In genomic region chr5:120394259-120394658, GRCh38 we compare ENCODE assay signal across 31 cellular contexts.
DNase-seq lines count a peak whose midpoint lies in the region; ATAC-seq, FAIRE-seq and TF ChIP-seq lines count a peak whose summit lies in the region.
"Had no signal": no experiment of that assay in that cellular context is flagged by ENCODE, and none has a peak within 500 bp of the region (broad histone marks: within the 10 kb centered on the region; RNA-seq: fewer than 3 reads in every experiment).

No MANE protein-coding gene starts in this region.

- no peak overlapping the region for H3K4me2 ChIP-seq in astrocyte (ENCODE audit: low read length)

- TF ChIP-seq CTCF in astrocyte (IDR thresholded peaks at IDR 0.05; ENCODE audit: insufficient read depth, low read depth, low read length) = no peak
- peak; percentile 43 for TF ChIP-seq CTCF in epithelial cell of proximal tubule (conservative IDR thresholded peaks at IDR 0.05; ENCODE audit: low read depth, low read length)
- peak; percentile 33 for TF ChIP-seq CTCF in progenitor cell of endocrine pancreas (IDR thresholded peaks at IDR 0.05; ENCODE audit: unreplicated experiment)
- no peak for TF ChIP-seq CTCF in upper lobe of right lung (IDR thresholded peaks at IDR 0.05)
- no peak for TF ChIP-seq CTCF in psoas muscle (IDR thresholded peaks at IDR 0.05)
- TF ChIP-seq CTCF in omental fat pad (IDR thresholded peaks at IDR 0.05) = no peak

- FAIRE-seq in astrocyte (lab: Jason Lieb, UNC) = peak; percentile 37

- H3K36me3 Mint-ChIP-seq in astrocyte (ENCODE audit: low read depth, unreplicated experiment) (peaks cover 6% of the 10 kb centered on the region), progenitor cell of endocrine pancreas (ENCODE audit: insufficient read depth) (no peaks in the 10 kb centered on the region)

- no peak overlapping the region for H3K9ac ChIP-seq in astrocyte (ENCODE audit: low read length)
- H3K9ac ChIP-seq: GM23248 had no signal

- no peak overlapping the region for H2AFZ ChIP-seq in astrocyte (ENCODE audit: low read depth, low read length)
- H2AFZ ChIP-seq: GM23248 had no signal

- no peaks in the 10 kb centered on the region for H3K27me3 ChIP-seq in astrocyte (ENCODE audit: insufficient read depth, low read length)
- H3K27me3 ChIP-seq in upper lobe of right lung = no peaks in the 10 kb centered on the region
- no peaks in the 10 kb centered on the region for H3K27me3 ChIP-seq in psoas muscle (ENCODE audit: insufficient read depth in 3 of 3, low read length in 2 of 3)
- H3K27me3 ChIP-seq: left lung had no signal

- DNase-seq in DMS53 (lab: John Stamatoyannopoulos, UW) (peak; percentile 5), DMS53 treated with DMSO at 0.1 percent for 48 hours (lab: John Stamatoyannopoulos, UW; ENCODE audit: unreplicated experiment) (no peak), astrocyte (ENCODE audit: low read depth) (no peak), epithelial cell of proximal tubule (ENCODE audit: low read depth) (no peak), progenitor cell of endocrine pancreas (ENCODE audit: low spot score, unreplicated experiment) (no peak), upper lobe of right lung (no peak), psoas muscle (no peak), omental fat pad (ENCODE audit: low spot score) (no peak)
- DNase-seq: activated CD8-positive, alpha-beta memory T cell treated with anti-CD3 and anti-CD28 coated beads, Interleukin-2, amount 50 U/mL, for 48 hours; activated CD8-positive, alpha-beta T cell treated with anti-CD3 and anti-CD28 coated beads for 36 hours; activated naive CD4-positive, alpha-beta T cell treated with Interleukin-2 at 50 U/mL for 16 hours; C1 segment of cervical spinal cord; COR-L47; DMS79; GF-D8; GM23248; Karpas-422; left lung; mesendoderm; MV-4-11; NCI-H1436; NCI-H2081 treated with DMSO at 0.1 percent for 48 hours; NCI-H2227 treated with DMSO at 0.1 percent for 48 hours; NCI-H526; OCI-M1; Right ventricle myocardium superior; stimulated activated naive CD4-positive, alpha-beta T cell had no signal

- H3K4me1 Mint-ChIP-seq in astrocyte (ENCODE audit: low read depth, unreplicated experiment) (no peaks in the 10 kb centered on the region), progenitor cell of endocrine pancreas (ENCODE audit: low read depth) (no peaks in the 10 kb centered on the region)

- ATAC-seq in upper lobe of right lung (no peak), psoas muscle (no peak), omental fat pad (ENCODE audit: low FRiP score) (no peak)
- ATAC-seq: activated CD8-positive, alpha-beta T cell treated with anti-CD3 and anti-CD28 coated beads for 36 hours; left lung had no signal

- no peaks in the 10 kb centered on the region for H3K4me1 ChIP-seq in astrocyte (ENCODE audit: insufficient read depth, low read length)
- H3K4me1 ChIP-seq in upper lobe of right lung = no peaks in the 10 kb centered on the region
- no peaks in the 10 kb centered on the region for H3K4me1 ChIP-seq in psoas muscle
- H3K4me1 ChIP-seq: left lung, prostate gland had no signal

- intact Hi-C loops in upper lobe of right lung (cut with DNase I) (no loop called here), psoas muscle (cut with DNase I) (no loop called here)

- no peaks in the 10 kb centered on the region for H4K20me1 ChIP-seq in astrocyte (ENCODE audit: insufficient read depth, low read length)

- no peaks in the 10 kb centered on the region for H3K9me3 ChIP-seq in astrocyte (ENCODE audit: insufficient read depth, low read depth, low read length)
- H3K9me3 ChIP-seq in upper lobe of right lung = no peaks in the 10 kb centered on the region
- no peaks in the 10 kb centered on the region for H3K9me3 ChIP-seq in psoas muscle
- H3K9me3 ChIP-seq: prostate gland had no signal

- H3K79me2 ChIP-seq in astrocyte (ENCODE audit: insufficient read depth, low read length) = no peaks in the 10 kb centered on the region

- H3K4me3 Mint-ChIP-seq in astrocyte (ENCODE audit: unreplicated experiment) = no peak overlapping the region
- no peak overlapping the region for H3K4me3 Mint-ChIP-seq in progenitor cell of endocrine pancreas (ENCODE audit: low read depth)
- H3K4me3 Mint-ChIP-seq: activated CD8-positive, alpha-beta T cell treated with anti-CD3 and anti-CD28 coated beads for 36 hours; activated T-helper 1 cell treated with anti-CD3 and anti-CD28 coated beads, Interleukin-12 subunit alpha, Interleukin-12 subunit beta, Interleukin-2, Interleukin-4 antibody, amounts not matched to agents 30 ng/mL and 10 ng/mL and 1 ng/mL, durations not matched to agents 14 hours and 24 hours and 36 hours had no signal

- H3K27ac Mint-ChIP-seq in astrocyte (ENCODE audit: unreplicated experiment) (no peak overlapping the region), progenitor cell of endocrine pancreas (no peak overlapping the region)
- H3K27ac Mint-ChIP-seq: activated CD8-positive, alpha-beta T cell treated with anti-CD3 and anti-CD28 coated beads for 36 hours; activated T-helper 1 cell treated with anti-CD3 and anti-CD28 coated beads, Interleukin-12 subunit alpha, Interleukin-12 subunit beta, Interleukin-2, Interleukin-4 antibody, amounts not matched to agents 30 ng/mL and 10 ng/mL and 1 ng/mL, durations not matched to agents 14 hours and 24 hours and 36 hours had no signal

- no peaks in the 10 kb centered on the region for H3K36me3 ChIP-seq in astrocyte (ENCODE audit: insufficient read depth, low read length)
- H3K36me3 ChIP-seq in upper lobe of right lung = no peaks in the 10 kb centered on the region
- H3K36me3 ChIP-seq in psoas muscle (ENCODE audit: insufficient read depth in 1 of 2, low read depth in 1 of 2) = no peaks in the 10 kb centered on the region
- H3K36me3 ChIP-seq: left lung, prostate gland had no signal

- H3K9me3 Mint-ChIP-seq in astrocyte (ENCODE audit: unreplicated experiment) (peaks cover 6% of the 10 kb centered on the region), progenitor cell of endocrine pancreas (ENCODE audit: low read depth) (peaks cover 6% of the 10 kb centered on the region)
- H3K9me3 Mint-ChIP-seq: activated CD8-positive, alpha-beta T cell treated with anti-CD3 and anti-CD28 coated beads for 36 hours had no signal

- H3K4me3 ChIP-seq in astrocyte (ENCODE audit: insufficient read depth, low read depth, low read length) = no peak overlapping the region
- H3K4me3 ChIP-seq in epithelial cell of proximal tubule (ENCODE audit: low read depth, low read length) = no peak overlapping the region
- no peak overlapping the region for H3K4me3 ChIP-seq in upper lobe of right lung
- H3K4me3 ChIP-seq in psoas muscle = no peak overlapping the region
- H3K4me3 ChIP-seq: GM23248, left lung, prostate gland had no signal

- H3K27ac ChIP-seq in astrocyte (ENCODE audit: low read depth, low read length) (no peak overlapping the region), upper lobe of right lung (no peak overlapping the region), psoas muscle (no peak overlapping the region)
- H3K27ac ChIP-seq: 22Rv1, GM23248, HL-60, left lung, prostate gland had no signal

- H3K27me3 Mint-ChIP-seq in astrocyte (ENCODE audit: low read depth, unreplicated experiment) (no peaks in the 10 kb centered on the region), progenitor cell of endocrine pancreas (no peaks in the 10 kb centered on the region)
- H3K27me3 Mint-ChIP-seq: activated CD8-positive, alpha-beta T cell treated with anti-CD3 and anti-CD28 coated beads for 36 hours had no signal

Comparison
In these comparisons a context has a peak if more than half of its experiments do, and no peak if none do; other contexts are left out.
1. CTCF ChIP-seq: peak in epithelial cell of proximal tubule (single experiment) and progenitor cell of endocrine pancreas (single experiment); none in astrocyte (single experiment), upper lobe of right lung (single experiment), psoas muscle (single experiment) and omental fat pad (0 of 3).